In the genomic region with DNA sequence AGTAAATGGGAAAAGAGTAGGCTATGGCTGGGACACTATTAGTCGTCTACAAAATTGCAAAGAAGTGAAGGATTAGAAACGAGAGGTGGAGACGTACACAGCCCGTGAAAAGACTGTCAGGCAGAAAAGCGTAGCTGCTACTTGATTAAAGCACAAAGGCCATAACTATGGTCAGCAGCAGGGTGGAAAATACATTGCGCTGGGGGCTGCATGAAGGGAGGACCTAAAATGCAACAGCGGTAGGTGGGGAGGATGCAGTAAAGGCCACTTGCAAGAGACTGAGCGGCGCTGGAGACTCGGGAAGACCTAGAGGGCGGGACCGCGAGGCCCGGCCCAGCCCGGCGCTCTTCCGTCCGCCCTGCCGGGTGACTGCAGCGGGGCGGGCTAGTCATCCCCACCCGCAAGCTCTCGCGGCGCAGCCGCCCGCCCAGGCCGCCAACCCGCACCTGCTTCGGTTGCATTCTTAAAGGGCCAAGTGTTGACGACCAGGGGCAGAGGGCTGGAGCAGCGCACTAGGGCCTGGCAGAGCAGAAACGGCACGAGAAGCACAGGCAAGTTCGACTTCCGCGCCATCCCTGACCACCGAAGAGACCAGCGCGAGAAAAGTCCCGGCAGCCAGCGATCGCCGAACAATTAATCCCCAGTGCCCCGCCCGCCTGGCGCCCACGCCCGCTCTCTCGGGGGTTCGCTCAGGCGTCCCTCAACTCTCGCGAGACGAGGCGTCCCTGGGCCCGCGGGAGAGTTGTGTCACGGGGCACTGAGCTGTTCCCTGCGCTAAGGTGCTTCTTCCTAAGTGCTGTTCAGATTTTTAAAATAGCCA, we compare ENCODE assay signal across 1 cellular context.
TF ChIP-seq lines count a peak whose summit lies in the region.

A gene (minus strand): TSS at position 635 of the 820 bp plus-strand sequence. CDS start 62 bp downstream, at position 573.

TF ChIP-seq in HepG2, 621 proteins besides CTCF, POLR2A, EP300 and RAD21 (continued from another document and continues in another):
- TF ChIP-seq, protein P1, sequence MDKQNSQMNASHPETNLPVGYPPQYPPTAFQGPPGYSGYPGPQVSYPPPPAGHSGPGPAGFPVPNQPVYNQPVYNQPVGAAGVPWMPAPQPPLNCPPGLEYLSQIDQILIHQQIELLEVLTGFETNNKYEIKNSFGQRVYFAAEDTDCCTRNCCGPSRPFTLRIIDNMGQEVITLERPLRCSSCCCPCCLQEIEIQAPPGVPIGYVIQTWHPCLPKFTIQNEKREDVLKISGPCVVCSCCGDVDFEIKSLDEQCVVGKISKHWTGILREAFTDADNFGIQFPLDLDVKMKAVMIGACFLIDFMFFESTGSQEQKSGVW (CRISPR knock-in tag; IDR thresholded peaks at IDR 0.05; ENCODE audit: borderline replicate concordance): no peak
- TF ChIP-seq, protein P2, sequence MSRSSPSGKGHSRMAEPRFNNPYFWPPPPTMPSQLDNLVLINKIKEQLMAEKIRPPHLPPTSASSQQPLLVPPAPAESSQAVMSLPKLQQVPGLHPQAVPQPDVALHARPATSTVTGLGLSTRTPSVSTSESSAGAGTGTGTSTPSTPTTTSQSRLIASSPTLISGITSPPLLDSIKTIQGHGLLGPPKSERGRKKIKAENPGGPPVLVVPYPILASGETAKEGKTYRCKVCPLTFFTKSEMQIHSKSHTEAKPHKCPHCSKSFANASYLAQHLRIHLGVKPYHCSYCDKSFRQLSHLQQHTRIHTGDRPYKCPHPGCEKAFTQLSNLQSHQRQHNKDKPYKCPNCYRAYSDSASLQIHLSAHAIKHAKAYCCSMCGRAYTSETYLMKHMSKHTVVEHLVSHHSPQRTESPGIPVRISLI (CRISPR knock-in tag; IDR thresholded peaks at IDR 0.05; ENCODE audit: borderline replicate concordance): no peak; the same call in 1 of the 2 replicates
- no peak for TF ChIP-seq U2AF2 (IDR thresholded peaks at IDR 0.05; ENCODE audit: low read depth, low read length)
- TF ChIP-seq, protein P3, sequence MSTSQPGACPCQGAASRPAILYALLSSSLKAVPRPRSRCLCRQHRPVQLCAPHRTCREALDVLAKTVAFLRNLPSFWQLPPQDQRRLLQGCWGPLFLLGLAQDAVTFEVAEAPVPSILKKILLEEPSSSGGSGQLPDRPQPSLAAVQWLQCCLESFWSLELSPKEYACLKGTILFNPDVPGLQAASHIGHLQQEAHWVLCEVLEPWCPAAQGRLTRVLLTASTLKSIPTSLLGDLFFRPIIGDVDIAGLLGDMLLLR (CRISPR knock-in tag; IDR thresholded peaks at IDR 0.05): peak; percentile 40; the same call in 1 of the 2 replicates
- TF ChIP-seq NR2F6 (IDR thresholded peaks at IDR 0.05): no peak
- TF ChIP-seq NR2F6 (CRISPR knock-in tag; IDR thresholded peaks at IDR 0.05): no peak; the same call in 1 of the 2 replicates
- peak; percentile 56 for TF ChIP-seq ZC3H13 (CRISPR knock-in tag; IDR thresholded peaks at IDR 0.05)
- no peak for TF ChIP-seq ZNF530 (CRISPR knock-in tag; IDR thresholded peaks at IDR 0.05; ENCODE audit: low read depth)
- TF ChIP-seq ATF7-NPFF (CRISPR knock-in tag; IDR thresholded peaks at IDR 0.05; ENCODE audit: low read depth): 0 out of 2 replicates have a peak, but pooled peaks have one; percentile 15
- TF ChIP-seq GTF2F1 (IDR thresholded peaks at IDR 0.05; ENCODE audit: low read length): no peak
- TF ChIP-seq, protein P4, sequence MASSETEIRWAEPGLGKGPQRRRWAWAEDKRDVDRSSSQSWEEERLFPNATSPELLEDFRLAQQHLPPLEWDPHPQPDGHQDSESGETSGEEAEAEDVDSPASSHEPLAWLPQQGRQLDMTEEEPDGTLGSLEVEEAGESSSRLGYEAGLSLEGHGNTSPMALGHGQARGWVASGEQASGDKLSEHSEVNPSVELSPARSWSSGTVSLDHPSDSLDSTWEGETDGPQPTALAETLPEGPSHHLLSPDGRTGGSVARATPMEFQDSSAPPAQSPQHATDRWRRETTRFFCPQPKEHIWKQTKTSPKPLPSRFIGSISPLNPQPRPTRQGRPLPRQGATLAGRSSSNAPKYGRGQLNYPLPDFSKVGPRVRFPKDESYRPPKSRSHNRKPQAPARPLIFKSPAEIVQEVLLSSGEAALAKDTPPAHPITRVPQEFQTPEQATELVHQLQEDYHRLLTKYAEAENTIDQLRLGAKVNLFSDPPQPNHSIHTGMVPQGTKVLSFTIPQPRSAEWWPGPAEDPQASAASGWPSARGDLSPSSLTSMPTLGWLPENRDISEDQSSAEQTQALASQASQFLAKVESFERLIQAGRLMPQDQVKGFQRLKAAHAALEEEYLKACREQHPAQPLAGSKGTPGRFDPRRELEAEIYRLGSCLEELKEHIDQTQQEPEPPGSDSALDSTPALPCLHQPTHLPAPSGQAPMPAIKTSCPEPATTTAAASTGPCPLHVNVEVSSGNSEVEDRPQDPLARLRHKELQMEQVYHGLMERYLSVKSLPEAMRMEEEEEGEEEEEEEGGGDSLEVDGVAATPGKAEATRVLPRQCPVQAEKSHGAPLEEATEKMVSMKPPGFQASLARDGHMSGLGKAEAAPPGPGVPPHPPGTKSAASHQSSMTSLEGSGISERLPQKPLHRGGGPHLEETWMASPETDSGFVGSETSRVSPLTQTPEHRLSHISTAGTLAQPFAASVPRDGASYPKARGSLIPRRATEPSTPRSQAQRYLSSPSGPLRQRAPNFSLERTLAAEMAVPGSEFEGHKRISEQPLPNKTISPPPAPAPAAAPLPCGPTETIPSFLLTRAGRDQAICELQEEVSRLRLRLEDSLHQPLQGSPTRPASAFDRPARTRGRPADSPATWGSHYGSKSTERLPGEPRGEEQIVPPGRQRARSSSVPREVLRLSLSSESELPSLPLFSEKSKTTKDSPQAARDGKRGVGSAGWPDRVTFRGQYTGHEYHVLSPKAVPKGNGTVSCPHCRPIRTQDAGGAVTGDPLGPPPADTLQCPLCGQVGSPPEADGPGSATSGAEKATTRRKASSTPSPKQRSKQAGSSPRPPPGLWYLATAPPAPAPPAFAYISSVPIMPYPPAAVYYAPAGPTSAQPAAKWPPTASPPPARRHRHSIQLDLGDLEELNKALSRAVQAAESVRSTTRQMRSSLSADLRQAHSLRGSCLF (CRISPR knock-in tag; IDR thresholded peaks at IDR 0.05; ENCODE audit: borderline replicate concordance): 0 out of 2 replicates have a peak, but pooled peaks have one; percentile 49
- TF ChIP-seq, protein P5, sequence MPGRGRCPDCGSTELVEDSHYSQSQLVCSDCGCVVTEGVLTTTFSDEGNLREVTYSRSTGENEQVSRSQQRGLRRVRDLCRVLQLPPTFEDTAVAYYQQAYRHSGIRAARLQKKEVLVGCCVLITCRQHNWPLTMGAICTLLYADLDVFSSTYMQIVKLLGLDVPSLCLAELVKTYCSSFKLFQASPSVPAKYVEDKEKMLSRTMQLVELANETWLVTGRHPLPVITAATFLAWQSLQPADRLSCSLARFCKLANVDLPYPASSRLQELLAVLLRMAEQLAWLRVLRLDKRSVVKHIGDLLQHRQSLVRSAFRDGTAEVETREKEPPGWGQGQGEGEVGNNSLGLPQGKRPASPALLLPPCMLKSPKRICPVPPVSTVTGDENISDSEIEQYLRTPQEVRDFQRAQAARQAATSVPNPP (CRISPR knock-in tag; IDR thresholded peaks at IDR 0.05): peak; percentile 51; the same call in 1 of the 2 replicates
- no peak for TF ChIP-seq ZFP36 (IDR thresholded peaks at IDR 0.05; ENCODE audit: borderline replicate concordance, low read depth, low read length, partially characterized antibody)
- peak; percentile 56; the same call in 1 of the 2 replicates for TF ChIP-seq ZNF776 (CRISPR knock-in tag; IDR thresholded peaks at IDR 0.05)
- TF ChIP-seq, protein P6, sequence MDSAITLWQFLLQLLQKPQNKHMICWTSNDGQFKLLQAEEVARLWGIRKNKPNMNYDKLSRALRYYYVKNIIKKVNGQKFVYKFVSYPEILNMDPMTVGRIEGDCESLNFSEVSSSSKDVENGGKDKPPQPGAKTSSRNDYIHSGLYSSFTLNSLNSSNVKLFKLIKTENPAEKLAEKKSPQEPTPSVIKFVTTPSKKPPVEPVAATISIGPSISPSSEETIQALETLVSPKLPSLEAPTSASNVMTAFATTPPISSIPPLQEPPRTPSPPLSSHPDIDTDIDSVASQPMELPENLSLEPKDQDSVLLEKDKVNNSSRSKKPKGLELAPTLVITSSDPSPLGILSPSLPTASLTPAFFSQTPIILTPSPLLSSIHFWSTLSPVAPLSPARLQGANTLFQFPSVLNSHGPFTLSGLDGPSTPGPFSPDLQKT (CRISPR knock-in tag; IDR thresholded peaks at IDR 0.05; ENCODE audit: borderline replicate concordance): no peak
- TF ChIP-seq, protein P7, sequence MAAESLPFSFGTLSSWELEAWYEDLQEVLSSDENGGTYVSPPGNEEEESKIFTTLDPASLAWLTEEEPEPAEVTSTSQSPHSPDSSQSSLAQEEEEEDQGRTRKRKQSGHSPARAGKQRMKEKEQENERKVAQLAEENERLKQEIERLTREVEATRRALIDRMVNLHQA (CRISPR knock-in tag; IDR thresholded peaks at IDR 0.05): no peak
- TF ChIP-seq ZSCAN12 (CRISPR knock-in tag; IDR thresholded peaks at IDR 0.05): no peak
- TF ChIP-seq EHMT2 (IDR thresholded peaks at IDR 0.05; ENCODE audit: borderline replicate concordance, low read depth, low read length): no peak
- TF ChIP-seq, protein P8, sequence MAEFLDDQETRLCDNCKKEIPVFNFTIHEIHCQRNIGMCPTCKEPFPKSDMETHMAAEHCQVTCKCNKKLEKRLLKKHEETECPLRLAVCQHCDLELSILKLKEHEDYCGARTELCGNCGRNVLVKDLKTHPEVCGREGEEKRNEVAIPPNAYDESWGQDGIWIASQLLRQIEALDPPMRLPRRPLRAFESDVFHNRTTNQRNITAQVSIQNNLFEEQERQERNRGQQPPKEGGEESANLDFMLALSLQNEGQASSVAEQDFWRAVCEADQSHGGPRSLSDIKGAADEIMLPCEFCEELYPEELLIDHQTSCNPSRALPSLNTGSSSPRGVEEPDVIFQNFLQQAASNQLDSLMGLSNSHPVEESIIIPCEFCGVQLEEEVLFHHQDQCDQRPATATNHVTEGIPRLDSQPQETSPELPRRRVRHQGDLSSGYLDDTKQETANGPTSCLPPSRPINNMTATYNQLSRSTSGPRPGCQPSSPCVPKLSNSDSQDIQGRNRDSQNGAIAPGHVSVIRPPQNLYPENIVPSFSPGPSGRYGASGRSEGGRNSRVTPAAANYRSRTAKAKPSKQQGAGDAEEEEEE (CRISPR knock-in tag; IDR thresholded peaks at IDR 0.05; ENCODE audit: borderline replicate concordance): no peak
- TF ChIP-seq ZNF678 (CRISPR knock-in tag; IDR thresholded peaks at IDR 0.05): no peak
- TF ChIP-seq, protein P9, sequence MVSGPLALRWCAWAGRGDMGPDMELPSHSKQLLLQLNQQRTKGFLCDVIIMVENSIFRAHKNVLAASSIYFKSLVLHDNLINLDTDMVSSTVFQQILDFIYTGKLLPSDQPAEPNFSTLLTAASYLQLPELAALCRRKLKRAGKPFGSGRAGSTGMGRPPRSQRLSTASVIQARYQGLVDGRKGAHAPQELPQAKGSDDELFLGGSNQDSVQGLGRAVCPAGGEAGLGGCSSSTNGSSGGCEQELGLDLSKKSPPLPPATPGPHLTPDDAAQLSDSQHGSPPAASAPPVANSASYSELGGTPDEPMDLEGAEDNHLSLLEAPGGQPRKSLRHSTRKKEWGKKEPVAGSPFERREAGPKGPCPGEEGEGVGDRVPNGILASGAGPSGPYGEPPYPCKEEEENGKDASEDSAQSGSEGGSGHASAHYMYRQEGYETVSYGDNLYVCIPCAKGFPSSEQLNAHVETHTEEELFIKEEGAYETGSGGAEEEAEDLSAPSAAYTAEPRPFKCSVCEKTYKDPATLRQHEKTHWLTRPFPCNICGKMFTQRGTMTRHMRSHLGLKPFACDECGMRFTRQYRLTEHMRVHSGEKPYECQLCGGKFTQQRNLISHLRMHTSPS (CRISPR knock-in tag; IDR thresholded peaks at IDR 0.05; ENCODE audit: low read depth): no peak
- TF ChIP-seq ZNF703 (CRISPR knock-in tag; IDR thresholded peaks at IDR 0.05; ENCODE audit: borderline replicate concordance): peak; percentile 27; the same call in 1 of the 2 replicates
- TF ChIP-seq ZNF672 (CRISPR knock-in tag; IDR thresholded peaks at IDR 0.05): no peak
- TF ChIP-seq ZNF781 (CRISPR knock-in tag; IDR thresholded peaks at IDR 0.05; ENCODE audit: borderline replicate concordance, not compliant biosample characterization): peak; percentile 16
- TF ChIP-seq, protein P10, sequence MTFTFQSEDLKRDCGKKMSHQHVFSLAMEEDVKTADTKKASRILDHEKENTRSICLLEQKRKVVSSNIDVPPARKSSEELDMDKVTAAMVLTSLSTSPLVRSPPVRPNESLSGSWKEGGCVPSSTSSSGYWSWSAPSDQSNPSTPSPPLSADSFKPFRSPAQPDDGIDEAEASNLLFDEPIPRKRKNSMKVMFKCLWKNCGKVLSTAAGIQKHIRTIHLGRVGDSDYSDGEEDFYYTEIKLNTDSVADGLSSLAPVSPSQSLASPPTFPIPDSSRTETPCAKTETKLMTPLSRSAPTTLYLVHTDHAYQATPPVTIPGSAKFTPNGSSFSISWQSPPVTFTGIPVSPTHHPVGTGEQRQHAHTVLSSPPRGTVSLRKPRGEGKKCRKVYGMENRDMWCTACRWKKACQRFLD (CRISPR knock-in tag; IDR thresholded peaks at IDR 0.05; ENCODE audit: borderline replicate concordance): no peak
- peak; percentile 54; the same call in 1 of the 2 replicates for TF ChIP-seq ZNF292 (CRISPR knock-in tag; IDR thresholded peaks at IDR 0.05; ENCODE audit: borderline replicate concordance, low read depth)
- no peak for TF ChIP-seq MBD4 (IDR thresholded peaks at IDR 0.05; ENCODE audit: borderline replicate concordance, low read length)
- TF ChIP-seq PRMT3 (CRISPR knock-in tag; IDR thresholded peaks at IDR 0.05; ENCODE audit: borderline replicate concordance, low read depth): no peak
- TF ChIP-seq SETDB1 (CRISPR knock-in tag; IDR thresholded peaks at IDR 0.05; ENCODE audit: borderline replicate concordance): no peak
- peak; percentile 91 for TF ChIP-seq ZFY (CRISPR knock-in tag; IDR thresholded peaks at IDR 0.05)
- TF ChIP-seq, protein P11, sequence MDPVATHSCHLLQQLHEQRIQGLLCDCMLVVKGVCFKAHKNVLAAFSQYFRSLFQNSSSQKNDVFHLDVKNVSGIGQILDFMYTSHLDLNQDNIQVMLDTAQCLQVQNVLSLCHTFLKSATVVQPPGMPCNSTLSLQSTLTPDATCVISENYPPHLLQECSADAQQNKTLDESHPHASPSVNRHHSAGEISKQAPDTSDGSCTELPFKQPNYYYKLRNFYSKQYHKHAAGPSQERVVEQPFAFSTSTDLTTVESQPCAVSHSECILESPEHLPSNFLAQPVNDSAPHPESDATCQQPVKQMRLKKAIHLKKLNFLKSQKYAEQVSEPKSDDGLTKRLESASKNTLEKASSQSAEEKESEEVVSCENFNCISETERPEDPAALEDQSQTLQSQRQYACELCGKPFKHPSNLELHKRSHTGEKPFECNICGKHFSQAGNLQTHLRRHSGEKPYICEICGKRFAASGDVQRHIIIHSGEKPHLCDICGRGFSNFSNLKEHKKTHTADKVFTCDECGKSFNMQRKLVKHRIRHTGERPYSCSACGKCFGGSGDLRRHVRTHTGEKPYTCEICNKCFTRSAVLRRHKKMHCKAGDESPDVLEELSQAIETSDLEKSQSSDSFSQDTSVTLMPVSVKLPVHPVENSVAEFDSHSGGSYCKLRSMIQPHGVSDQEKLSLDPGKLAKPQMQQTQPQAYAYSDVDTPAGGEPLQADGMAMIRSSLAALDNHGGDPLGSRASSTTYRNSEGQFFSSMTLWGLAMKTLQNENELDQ (CRISPR knock-in tag; IDR thresholded peaks at IDR 0.05; ENCODE audit: borderline replicate concordance): no peak
- no peak for TF ChIP-seq NFKBIZ (CRISPR knock-in tag; IDR thresholded peaks at IDR 0.05)
- no peak for TF ChIP-seq SNAI1 (CRISPR knock-in tag; IDR thresholded peaks at IDR 0.05; ENCODE audit: borderline replicate concordance)
- TF ChIP-seq NR2F2 (IDR thresholded peaks at IDR 0.05; ENCODE audit: borderline replicate concordance, low read depth): no peak
- TF ChIP-seq ZNF382 (CRISPR knock-in tag; IDR thresholded peaks at IDR 0.05; ENCODE audit: borderline replicate concordance): no peak
- TF ChIP-seq CREB1 (IDR thresholded peaks at IDR 0.05): no peak
- TF ChIP-seq CREB1 (CRISPR knock-in tag; IDR thresholded peaks at IDR 0.05): no peak
- TF ChIP-seq ZNF468 (CRISPR knock-in tag; IDR thresholded peaks at IDR 0.05): no peak
- TF ChIP-seq MEIS1 (CRISPR knock-in tag; IDR thresholded peaks at IDR 0.05; ENCODE audit: borderline replicate concordance): peak; percentile 70; the same call in 1 of the 2 replicates
- peak; percentile 85 for TF ChIP-seq GABPB1 (CRISPR knock-in tag; IDR thresholded peaks at IDR 0.05)
